ENCODE assay signal across 10 cellular contexts in the genomic region with DNA sequence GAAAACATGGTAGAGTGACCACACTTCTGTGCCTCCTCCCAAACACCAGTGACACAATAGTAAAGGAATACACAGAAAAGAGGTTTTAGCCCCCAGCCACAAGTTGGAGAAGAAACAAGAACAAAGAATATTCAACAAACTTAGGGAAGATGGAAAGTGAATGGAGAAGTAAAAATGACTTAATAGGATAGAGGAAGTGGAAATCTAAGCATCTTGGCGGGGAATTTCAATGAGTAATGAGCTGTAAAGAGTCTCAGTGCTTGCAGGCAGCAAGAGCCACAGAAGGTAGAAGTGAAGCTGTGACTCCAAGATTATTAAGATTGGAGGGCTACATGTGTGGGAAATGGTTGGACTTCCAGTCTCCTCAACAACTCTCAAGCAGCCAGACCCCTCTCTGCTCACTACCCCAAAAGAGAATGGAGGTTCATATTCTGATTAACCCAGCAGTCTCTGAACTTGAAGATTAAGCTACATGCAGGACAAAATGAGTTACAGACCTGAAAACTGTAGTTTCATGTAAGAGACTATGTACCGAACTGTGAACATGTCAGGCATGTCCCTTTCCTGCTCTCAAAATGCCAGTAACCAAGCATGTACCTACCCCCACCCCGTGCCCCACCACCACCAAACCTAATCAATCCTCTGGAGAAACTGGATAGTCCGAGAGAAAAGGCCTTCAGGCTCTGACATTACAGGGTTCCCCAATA. TPM values are rescaled to one million over a fixed set of nuclear protein-coding genes. Genes with fewer than 3 reads are reported as not detected.
DNase-seq lines count a peak whose midpoint lies in the region; ATAC-seq and TF ChIP-seq lines count a peak whose summit lies in the region.
"Had no signal": no experiment of that assay in that cellular context is flagged by ENCODE, and none has a peak within 500 bp of the region (broad histone marks: within the 10 kb centered on the region; RNA-seq: fewer than 3 reads in every experiment).

No MANE protein-coding gene starts in this region.

- peak; percentile 47 for ATAC-seq in GM21619 (IDR thresholded peaks at IDR 0.05; ENCODE audit: unreplicated experiment)

- DNase-seq in NOMO-1 treated with DMSO at 0.1 percent for 48 hours (lab: John Stamatoyannopoulos, UW; ENCODE audit: unreplicated experiment) (peak; percentile 92), fibroblast of the aortic adventitia (ENCODE audit: low read depth) (peak; percentile 63), suprapubic skin (ENCODE audit: low spot score in 2 of 2) (no peak), hippocampal formation (lab: John Stamatoyannopoulos, UW) (no peak), ecto neural progenitor cell (ENCODE audit: low spot score) (no peak), NCI-H774 (lab: John Stamatoyannopoulos, UW) (no peak)
- DNase-seq: esophagus squamous epithelium, NCI-H1436 treated with DMSO at 0.1 percent for 48 hours, T1000 had no signal

- H3K36me3 ChIP-seq in suprapubic skin = no peaks in the 10 kb centered on the region
- H3K36me3 ChIP-seq: esophagus squamous epithelium had no signal

- no peaks in the 10 kb centered on the region for H3K27me3 ChIP-seq in suprapubic skin

- no peaks in the 10 kb centered on the region for H3K9me3 ChIP-seq in suprapubic skin
- H3K9me3 ChIP-seq: esophagus squamous epithelium had no signal

- WGBS in suprapubic skin = 61% methylated on average over 3 of the region's 4 CpGs

- no peak for TF ChIP-seq EP300 in suprapubic skin (IDR thresholded peaks at IDR 0.05)

- peak overlapping the region; percentile 29 for H3K27ac ChIP-seq in suprapubic skin

- peaks cover 16% of the 10 kb centered on the region for H3K4me1 ChIP-seq in suprapubic skin

- TF ChIP-seq POLR2A in suprapubic skin (IDR thresholded peaks at IDR 0.05) = no peak

- no peak for TF ChIP-seq CTCF in fibroblast of the aortic adventitia (IDR thresholded peaks at IDR 0.05; ENCODE audit: insufficient read depth, low read length)
- no peak for TF ChIP-seq CTCF in suprapubic skin (IDR thresholded peaks at IDR 0.05)

- H3K4me3 ChIP-seq in fibroblast of the aortic adventitia (ENCODE audit: low read depth, low read length) (no peak overlapping the region), suprapubic skin (no peak overlapping the region)
- H3K4me3 ChIP-seq: esophagus squamous epithelium had no signal

RNA-seq across cellular contexts. Expression of a gene that starts 16.9 kb away (rescaled TPM):
- 34.5 and 45.0 TPM in 2 replicates for total RNA-seq in fibroblast of the aortic adventitia (ENCODE audit: low replicate concordance)
- total RNA-seq in suprapubic skin = 10 to 100 TPM; 13.1 to 54.6 (median 23.4) TPM

RNA-seq across cellular contexts. Expression of a gene that starts 46.3 kb away (rescaled TPM):
- total RNA-seq in fibroblast of the aortic adventitia (ENCODE audit: low replicate concordance) = 27.7 and 35.2 TPM in 2 replicates
- 10 to 100 TPM in 1 of 4 donors, 1 to 10 TPM in 3; 3.7 to 16.4 (median 7.1) TPM for total RNA-seq in suprapubic skin

Comparison
In these comparisons a context has a peak if more than half of its experiments do, and no peak if none do; other contexts are left out.
1. DNase-seq: peak in NOMO-1 treated with DMSO at 0.1 percent for 48 hours (single experiment) and fibroblast of the aortic adventitia (single experiment); none in suprapubic skin (0 of 2), hippocampal formation (0 of 2), ecto neural progenitor cell (single experiment) and NCI-H774 (single experiment).